ENCODE assay signal across 8 cellular contexts in genomic region chr20:33993800-33994623, GRCh38.
DNase-seq lines count a peak whose midpoint lies in the region; ATAC-seq and TF ChIP-seq lines count a peak whose summit lies in the region.

RALY (plus strand) TSS chr20:33993911; CDS start chr20:34072075, 78,164 bp downstream.

- POLR2A ChIA-PET in AG04449 (lab: Yijun Ruan, JAX): interaction anchor here (0.6 to 1.2 kb wide), 5 partner anchors 7 to 174 kb away, joined by 3 to 14 read pairs (median 3); partner anchors contain the start of gene EIF2S2

- no peak for TF ChIP-seq CTCF in AG04449 (IDR thresholded peaks at IDR 0.05; ENCODE audit: insufficient read depth, low read length, missing control alignments)

- H3K4me3 ChIP-seq in AG04449 (ENCODE audit: low read depth, low read length): peak within 1 kb of the TSS; percentile 93

- DNase-seq in AG04449 (ENCODE audit: low read depth, low spot score) (no peak), NCI-H2227 treated with DMSO at 0.1 percent for 48 hours (lab: John Stamatoyannopoulos, UW) (peak; percentile 46), cerebellar cortex (ENCODE audit: low spot score) (peak; percentile 62), kidney glomerular epithelial cell (lab: John Stamatoyannopoulos, UW) (peak; percentile 48)
- peak; percentile 50 to 51 for DNase-seq in stimulated activated CD4-positive, alpha-beta T cell treated with anti-CD3 and anti-CD28 coated beads, Interleukin-1b, Interleukin-23, amount 100 ng/mL, for 1 hour (ENCODE audit: low read depth in 2 of 2)

- ATAC-seq in GM18868 (IDR thresholded peaks at IDR 0.05; ENCODE audit: unreplicated experiment) (peak; percentile 45), HG03103 (IDR thresholded peaks at IDR 0.05; ENCODE audit: low read depth, unreplicated experiment) (peak; percentile 28)
- peak; percentile 59 to 64 for ATAC-seq in activated CD4-positive, CD25-positive, alpha-beta regulatory T cell treated with anti-CD3 and anti-CD28 coated beads, Interleukin-2, amount 50 U/mL, for 24 hours

- CTCF ChIA-PET in AG04449 (lab: Yijun Ruan, JAX): interaction anchor here (1.5 kb wide), 1 partner anchor 75 kb away, joined by 4 read pairs; no protein-coding TSS in a partner anchor
